In genomic region chr19:47305309-47305751, GRCh38 we compare ENCODE assay signal across 8 cellular contexts. TPM values are rescaled to one million over a fixed set of nuclear protein-coding genes. Genes with fewer than 3 reads are reported as not detected.
A peak's percentile ranks its signal among the peaks of the same experiment; 100 is the strongest.
DNase-seq lines count a peak whose midpoint lies in the region; ATAC-seq, FAIRE-seq and TF ChIP-seq lines count a peak whose summit lies in the region.

No MANE protein-coding gene starts in this region.

- no peaks in the 10 kb centered on the region for H3K4me1 ChIP-seq in effector memory CD4-positive, alpha-beta T cell (ENCODE audit: control insufficient read depth, insufficient read depth, low read length, poor library complexity, severe bottlenecking)

- no peaks in the 10 kb centered on the region for H3K27me3 ChIP-seq in effector memory CD4-positive, alpha-beta T cell (replicated peaks; ENCODE audit: control insufficient read depth, insufficient read depth, low read length, poor library complexity, severe bottlenecking)

- no peak overlapping the region for H3K4me3 ChIP-seq in effector memory CD4-positive, alpha-beta T cell (ENCODE audit: insufficient read depth, low read depth, low read length, poor library complexity, severe bottlenecking)

- H3K27ac ChIP-seq in effector memory CD4-positive, alpha-beta T cell (ENCODE audit: insufficient read depth, low read length, poor library complexity, severe bottlenecking) = no peak overlapping the region

- H3K9me3 ChIP-seq in effector memory CD4-positive, alpha-beta T cell (ENCODE audit: control insufficient read depth, low read length) = no peaks in the 10 kb centered on the region

- DNase-seq in GM12891 (ENCODE audit: insufficient read length, low spot score) (no peak), NCI-H226 (peak; percentile 50), myocyte (ENCODE audit: low read depth) (peak; percentile 76)
- peak; percentile 21 to 35 for DNase-seq in activated CD4-positive, alpha-beta T cell treated with anti-CD3 and anti-CD28 coated beads, Interleukin-2, amount 50 U/mL, for 24 hours (ENCODE audit: low read depth in 1 of 2, low spot score in 1 of 2)
- DNase-seq in effector memory CD4-positive, alpha-beta T cell = peak; percentile 27 to 47 (median 29)
- peak; percentile 31 to 35 for DNase-seq in stimulated activated CD8-positive, alpha-beta memory T cell treated with anti-CD3 and anti-CD28 coated beads, Interleukin-7, amount 100 ng/mL, for 4 hours (ENCODE audit: low read depth in 2 of 2)

- peak; percentile 78 for FAIRE-seq in A204.1 (lab: Jason Lieb, UNC)
- FAIRE-seq in GM12891 (lab: Jason Lieb, UNC) = peak; percentile 88

- ATAC-seq in GM18511 (IDR thresholded peaks at IDR 0.05; ENCODE audit: unreplicated experiment) = no peak

- H3K36me3 ChIP-seq in effector memory CD4-positive, alpha-beta T cell (ENCODE audit: control insufficient read depth, insufficient read depth, low read length) = no peaks in the 10 kb centered on the region

- TF ChIP-seq POLR2A in GM12891 (IDR thresholded peaks at IDR 0.05; ENCODE audit: low read depth, low read length) = no peak

TF ChIP-seq in GM12891, 5 proteins besides CTCF, POLR2A, EP300 and RAD21:
- no peak for TF ChIP-seq SPI1 (IDR thresholded peaks at IDR 0.05; ENCODE audit: low read depth, low read length)
- peak; percentile 44 for TF ChIP-seq PAX5 (IDR thresholded peaks at IDR 0.05; ENCODE audit: insufficient read depth, low read length, severe bottlenecking)
- no peak for TF ChIP-seq TAF1 (IDR thresholded peaks at IDR 0.05; ENCODE audit: low read depth, low read length)
- TF ChIP-seq POLR2AphosphoS5 (IDR thresholded peaks at IDR 0.05; ENCODE audit: low read depth, low read length) = no peak
- no peak for TF ChIP-seq POU2F2 (IDR thresholded peaks at IDR 0.05; ENCODE audit: low read depth, low read length)
TF ChIP-seq in GM12891: peak in this region for 1.

RNA-seq across cellular contexts. Expression of gene C5AR1, which starts 4.3 kb away (rescaled TPM):
- polyA plus RNA-seq in GM12891 (2012; ENCODE audit: low read depth, missing spikeins) = 0.08 TPM
- not detected in 2 replicates for total RNA-seq in myocyte
- polyA plus RNA-seq in myocyte (2012) = 0.78 TPM

RNA-seq across cellular contexts. Expression of gene C5AR2, which starts 26.6 kb away (rescaled TPM):
- not detected for polyA plus RNA-seq in GM12891 (2012; ENCODE audit: low read depth, missing spikeins)
- total RNA-seq in myocyte = not detected in 2 replicates
- 0.03 TPM for polyA plus RNA-seq in myocyte (2012)

RNA-seq across cellular contexts. Expression of gene INAFM1, which starts 30.6 kb away (rescaled TPM):
- polyA plus RNA-seq in GM12891 (2012; ENCODE audit: low read depth, missing spikeins) = 2.5 TPM
- 1.8 and 1.9 TPM in 2 replicates for total RNA-seq in myocyte
- 9.3 TPM for polyA plus RNA-seq in myocyte (2012)

RNA-seq across cellular contexts. Expression of gene DHX34, which starts 43.8 kb away (rescaled TPM):
- polyA plus RNA-seq in GM12891 (2012; ENCODE audit: low read depth, missing spikeins) = 8.2 TPM
- total RNA-seq in myocyte = 9.9 and 14.4 TPM in 2 replicates
- polyA plus RNA-seq in myocyte (2012) = 9.7 TPM

RNA-seq across cellular contexts. Expression of gene CCDC9, which starts 49.0 kb away (rescaled TPM):
- polyA plus RNA-seq in GM12891 (2012; ENCODE audit: low read depth, missing spikeins) = 10.3 TPM
- total RNA-seq in myocyte = 5.9 and 6.9 TPM in 2 replicates
- 24.9 TPM for polyA plus RNA-seq in myocyte (2012)
